ENCODE assay signal across 8 cellular contexts in the genomic region with DNA sequence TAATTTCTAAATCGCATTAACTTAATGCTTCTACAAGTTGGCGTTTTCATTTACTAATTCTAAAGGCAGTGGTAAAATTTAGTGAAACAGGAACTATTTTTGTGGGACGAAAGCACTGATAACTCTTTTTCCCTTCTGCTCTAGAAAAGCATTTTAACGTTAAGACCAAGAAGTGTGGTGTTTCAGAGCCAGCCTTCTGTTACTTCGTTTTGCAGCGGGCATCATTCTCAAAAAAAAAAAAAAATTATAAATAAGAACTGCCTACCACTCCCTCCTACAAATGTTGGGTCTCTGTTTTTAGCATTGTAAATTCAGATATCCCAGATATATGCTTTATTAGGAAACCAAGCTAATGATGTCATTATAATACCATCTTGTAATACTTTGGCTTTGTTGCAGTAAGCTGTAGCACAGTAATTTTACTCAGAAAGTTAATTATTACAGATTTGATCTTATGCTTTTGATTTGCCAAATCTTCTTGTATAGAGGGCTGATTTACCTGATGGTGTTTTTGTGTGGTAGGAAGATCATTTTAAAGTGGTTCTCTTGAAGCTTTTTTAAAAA. TPM values are rescaled to one million over a fixed set of nuclear protein-coding genes. Genes with fewer than 3 reads are reported as not detected.
DNase-seq lines count a peak whose midpoint lies in the region; ATAC-seq, FAIRE-seq and TF ChIP-seq lines count a peak whose summit lies in the region.

No MANE protein-coding gene starts in this region.

- no peaks in the 10 kb centered on the region for H3K9me2 ChIP-seq in OCI-LY1 (ENCODE audit: low read depth, low read length)

- no peak overlapping the region for H2AFZ ChIP-seq in OCI-LY1 (ENCODE audit: low read length)

- intact Hi-C loops in pancreas (cut with DNase I) = no loop called here

- H3K27me3 ChIP-seq in OCI-LY1 (ENCODE audit: insufficient read depth, low read length) = no peaks in the 10 kb centered on the region
- no peaks in the 10 kb centered on the region for H3K27me3 ChIP-seq in pancreas

- FAIRE-seq in D721Med (lab: Jason Lieb, UNC) = peak; percentile 81
- FAIRE-seq in pancreas (lab: Jason Lieb, UNC) = no peak

- peaks cover 36% of the 10 kb centered on the region for H3K4me1 ChIP-seq in OCI-LY1 (ENCODE audit: insufficient read depth, low read length, severe bottlenecking)
- peaks cover 8 to 21% (median 12%) of the 10 kb centered on the region in 3 donors for H3K4me1 ChIP-seq in pancreas

- peak overlapping the region; percentile 80 for H3K9ac ChIP-seq in OCI-LY1 (ENCODE audit: low read length)

- 3 to 5% methylated on average over 6 of the region's 6 CpGs for WGBS in pancreas, 2 donors

- peaks cover 61% of the 10 kb centered on the region for H3K79me2 ChIP-seq in OCI-LY1 (ENCODE audit: insufficient read depth, low read length)

- ATAC-seq in pancreas (no peak), HG03139 (IDR thresholded peaks at IDR 0.05; ENCODE audit: unreplicated experiment) (no peak), HG03521 (IDR thresholded peaks at IDR 0.05; ENCODE audit: unreplicated experiment) (no peak), HG03159 (IDR thresholded peaks at IDR 0.05; ENCODE audit: unreplicated experiment) (no peak), HG02885 (IDR thresholded peaks at IDR 0.05; ENCODE audit: poor library complexity, unreplicated experiment) (no peak)

- peak overlapping the region; percentile 79 for H3K27ac ChIP-seq in OCI-LY1 (ENCODE audit: low read depth, low read length, poor library complexity, severe bottlenecking)
- H3K27ac ChIP-seq in pancreas = peak overlapping the region in 3 of 4 donors; percentile 94 to 98 (median 95)

- no peaks in the 10 kb centered on the region for H3K36me3 ChIP-seq in OCI-LY1 (ENCODE audit: insufficient read depth, low read length)
- H3K36me3 ChIP-seq in pancreas = no peaks in the 10 kb centered on the region

- no peaks in the 10 kb centered on the region for H4K20me1 ChIP-seq in OCI-LY1 (ENCODE audit: insufficient read depth, low read length)

- no peaks in the 10 kb centered on the region for H3F3A ChIP-seq in OCI-LY1 (ENCODE audit: insufficient read depth, low read length)

- no peak for DNase-seq in D721Med (ENCODE audit: insufficient read length, low spot score)
- DNase-seq in epithelial cell of esophagus (ENCODE audit: low read depth) = peak; percentile 4
- DNase-seq in pancreas = no peak

- peak overlapping the region; percentile 77 for H3K4me3 ChIP-seq in OCI-LY1 (ENCODE audit: low read depth, low read length, poor library complexity, severe bottlenecking)
- H3K4me3 ChIP-seq in epithelial cell of esophagus (ENCODE audit: low read length) = peak overlapping the region; percentile 94
- peak overlapping the region; percentile 73 to 95 (median 88) for H3K4me3 ChIP-seq in pancreas

- no peak for TF ChIP-seq CTCF in D721Med (IDR thresholded peaks at IDR 0.05; ENCODE audit: insufficient read depth, missing control alignments)
- no peak for TF ChIP-seq CTCF in OCI-LY1 (IDR thresholded peaks at IDR 0.05; ENCODE audit: low read length)
- TF ChIP-seq CTCF in epithelial cell of esophagus (IDR thresholded peaks at IDR 0.05; ENCODE audit: insufficient read depth, low read depth, low read length, missing control alignments) = no peak
- TF ChIP-seq CTCF in pancreas (IDR thresholded peaks at IDR 0.05) = no peak

- H3K9me3 ChIP-seq in OCI-LY1 (ENCODE audit: low read length) = no peaks in the 10 kb centered on the region
- no peaks in the 10 kb centered on the region for H3K9me3 ChIP-seq in pancreas

- H3K4me2 ChIP-seq in OCI-LY1 (ENCODE audit: low read length) = peak overlapping the region; percentile 86

RNA-seq across cellular contexts. Expression of a gene that starts 1.6 kb away (rescaled TPM):
- total RNA-seq in pancreas = 10 to 100 TPM; 24.2 to 50.2 (median 30.7) TPM
- 1 to 10 TPM; 3.2 to 7.8 TPM for polyA plus RNA-seq in pancreas
